ENCODE assay signal across 33 cellular contexts in the genomic region with DNA sequence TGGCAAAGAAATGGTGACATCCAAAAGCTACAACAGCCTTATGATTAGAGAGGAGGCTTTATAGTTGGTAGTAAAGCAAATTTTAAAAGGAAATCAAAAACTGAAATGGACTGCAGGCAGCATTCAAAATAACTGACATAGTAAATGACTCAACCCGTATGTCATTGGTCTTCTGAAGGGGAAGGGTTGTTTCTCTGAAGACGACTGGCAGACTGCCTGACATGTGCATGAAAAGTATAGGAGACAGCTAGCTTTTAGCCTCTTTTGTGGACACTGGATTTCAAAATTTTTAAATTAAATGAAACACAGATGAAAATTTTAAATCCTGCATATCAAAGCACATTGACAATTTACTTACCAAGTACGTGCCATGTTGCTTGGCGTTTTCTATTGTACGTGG. TPM values are rescaled to one million over a fixed set of nuclear protein-coding genes. Genes with fewer than 3 reads are reported as not detected.
A peak's percentile ranks its signal among the peaks of the same experiment; 100 is the strongest.
DNase-seq lines count a peak whose midpoint lies in the region; ATAC-seq, FAIRE-seq and TF ChIP-seq lines count a peak whose summit lies in the region.
"Had no signal": no experiment of that assay in that cellular context is flagged by ENCODE, and none has a peak within 500 bp of the region (broad histone marks: within the 10 kb centered on the region; RNA-seq: fewer than 3 reads in every experiment).

No MANE protein-coding gene starts in this region.

- no peak for TF ChIP-seq EP300 in SK-N-SH (IDR thresholded peaks at IDR 0.05; ENCODE audit: borderline replicate concordance in 1 of 2, low read depth in 1 of 2, low read length in 1 of 2)

- in situ Hi-C loops in GM23248 (cut with MboI): loop anchor here (10.0 kb wide), 1 partner anchor 55 kb away; no protein-coding TSS in a partner anchor

- no peak for FAIRE-seq in H54 (lab: Jason Lieb, UNC)
- FAIRE-seq: A549 had no signal

- no peak for TF ChIP-seq RAD21 in SK-N-SH (IDR thresholded peaks at IDR 0.05; ENCODE audit: low read length)

- DNase-seq in GM23248: peak; percentile 20
- no peak for DNase-seq in SK-N-SH
- peak; percentile 71 for DNase-seq in fibroblast of mammary gland (ENCODE audit: low read depth)
- no peak for DNase-seq in NCI-H1694 treated with DMSO at 0.1 percent for 48 hours (lab: John Stamatoyannopoulos, UW)
- no peak for DNase-seq in NOMO-1 (lab: John Stamatoyannopoulos, UW; ENCODE audit: unreplicated experiment in 2 of 2)
- DNase-seq in H54 (ENCODE audit: insufficient read length, low spot score): no peak
- DNase-seq: activated CD8-positive, alpha-beta T cell treated with anti-CD3 and anti-CD28 coated beads for 36 hours; colonic mucosa; DMS153; effector CD8-positive, alpha-beta T cell; GDM1; left cardiac atrium; mucosa of descending colon; natural killer cell; NCI-H1417 treated with DMSO at 0.1 percent for 48 hours; NCI-H226; NCI-H69; nucleus accumbens; psoas muscle; SHP77 treated with DMSO at 0.1 percent for 48 hours; stimulated activated CD4-positive, alpha-beta T cell treated with anti-CD3 and anti-CD28 coated beads, Interleukin-4, amount 100 ng/mL, for 24 hours; SW 1271; T-helper 9 cell; tibial artery had no signal

- H3K9me3 ChIP-seq in GM23248 (ENCODE audit: low read depth): no peaks in the 10 kb centered on the region
- H3K9me3 ChIP-seq in SK-N-SH: no peaks in the 10 kb centered on the region
- H3K9me3 ChIP-seq: A549, colonic mucosa, mucosa of descending colon, psoas muscle, tibial artery had no signal

- H3K36me3 ChIP-seq in ACC112 (ENCODE audit: insufficient read depth, low read length) (no peaks in the 10 kb centered on the region), GM23248 (ENCODE audit: low read depth) (no peaks in the 10 kb centered on the region), SK-N-SH (replicated peaks in 1 of 2; ENCODE audit: control insufficient read depth in 1 of 2, insufficient read depth in 2 of 2, low read length in 1 of 2) (no peaks in the 10 kb centered on the region)
- H3K36me3 ChIP-seq: cardiac muscle cell, colonic mucosa had no signal

- H2AFZ ChIP-seq in ACC112 (ENCODE audit: low read length, unreplicated experiment): no peak overlapping the region
- H2AFZ ChIP-seq in GM23248: no peak overlapping the region
- H2AFZ ChIP-seq in SK-N-SH (ENCODE audit: low read depth): no peak overlapping the region; the same call in 1 of the 2 replicates
- H2AFZ ChIP-seq: hepatocyte had no signal

- no peaks in the 10 kb centered on the region for H3K79me2 ChIP-seq in ACC112 (ENCODE audit: control insufficient read depth, insufficient read depth, low read length, unreplicated experiment)
- H3K79me2 ChIP-seq in GM23248 (ENCODE audit: insufficient read depth): no peaks in the 10 kb centered on the region
- H3K79me2 ChIP-seq in SK-N-SH (ENCODE audit: insufficient read depth): no peaks in the 10 kb centered on the region
- H3K79me2 ChIP-seq: hepatocyte had no signal

- H3K9ac ChIP-seq in GM23248 (no peak overlapping the region), SK-N-SH (no peak overlapping the region)

- H4K20me1 ChIP-seq in GM23248 (ENCODE audit: insufficient read depth): no peaks in the 10 kb centered on the region
- no peaks in the 10 kb centered on the region for H4K20me1 ChIP-seq in SK-N-SH (ENCODE audit: insufficient read depth)

- CTCF ChIA-PET in SK-N-SH (lab: Yijun Ruan, JAX): no interaction called here

- POLR2A ChIA-PET in SK-N-SH (lab: Yijun Ruan, JAX): no interaction called here

- WGBS in GM23248 (ENCODE audit: low coverage in 1 of 2, low lambda C conversion rate in 2 of 2, missing lambda C conversion rate in 2 of 2), 2 experiments: 47 to 48% methylated on average over 5 of the region's 5 CpGs
- WGBS in SK-N-SH (ENCODE audit: low lambda C conversion rate): 77% methylated on average over 5 of the region's 5 CpGs

- peaks cover 29% of the 10 kb centered on the region for H3K4me1 ChIP-seq in ACC112 (ENCODE audit: control insufficient read depth, insufficient read depth, low read length, unreplicated experiment)
- H3K4me1 ChIP-seq in GM23248 (ENCODE audit: insufficient read depth): peaks cover 16% of the 10 kb centered on the region
- H3K4me1 ChIP-seq in SK-N-SH (ENCODE audit: control insufficient read depth in 1 of 2, insufficient read depth in 2 of 2, low read depth in 1 of 2, low read length in 1 of 2): peaks cover 13 to 15% of the 10 kb centered on the region in 2 experiments; a peak in 2 of 4 replicates
- H3K4me1 ChIP-seq: colonic mucosa had no signal

- TF ChIP-seq CTCF in SK-N-SH (IDR thresholded peaks at IDR 0.05) (no peak), fibroblast of mammary gland (conservative IDR thresholded peaks at IDR 0.05; ENCODE audit: control insufficient read depth, insufficient read depth, low read depth, low read length) (no peak)

- H3F3A ChIP-seq in GM23248 (ENCODE audit: insufficient read depth): peaks cover 6% of the 10 kb centered on the region; the same call in 1 of the 2 replicates
- H3F3A ChIP-seq in SK-N-SH (replicated peaks; ENCODE audit: insufficient read depth): peaks cover 2% of the 10 kb centered on the region

- H3K9me2 ChIP-seq in GM23248 (ENCODE audit: insufficient read depth) (no peaks in the 10 kb centered on the region), SK-N-SH (no peaks in the 10 kb centered on the region)

- TF ChIP-seq POLR2A in H54 (IDR thresholded peaks at IDR 0.05; ENCODE audit: low read depth, low read length): no peak

- H3K4me2 ChIP-seq in GM23248 (ENCODE audit: unreplicated experiment): no peak overlapping the region
- no peak overlapping the region for H3K4me2 ChIP-seq in SK-N-SH
- H3K4me2 ChIP-seq: A549, hepatocyte had no signal

- no peaks in the 10 kb centered on the region for H3K27me3 ChIP-seq in ACC112 (ENCODE audit: insufficient read depth, low read length)
- no peaks in the 10 kb centered on the region for H3K27me3 ChIP-seq in GM23248 (replicated peaks; ENCODE audit: insufficient read depth)
- no peaks in the 10 kb centered on the region for H3K27me3 ChIP-seq in SK-N-SH (ENCODE audit: insufficient read depth)
- H3K27me3 ChIP-seq: cardiac muscle cell, colonic mucosa, hepatocyte, tibial artery had no signal

- ATAC-seq in HG03521 (IDR thresholded peaks at IDR 0.05; ENCODE audit: unreplicated experiment): no peak
- ATAC-seq: A549; activated CD8-positive, alpha-beta T cell treated with anti-CD3 and anti-CD28 coated beads for 36 hours; activated T-helper 17 cell treated with anti-CD3 and anti-CD28 coated beads, Interleukin-2, amount 50 U/mL, for 72 hours; left cardiac atrium; mucosa of descending colon; natural killer cell; Panc1; psoas muscle had no signal

- H3K4me3 ChIP-seq in ACC112 (ENCODE audit: low read depth, low read length): peak overlapping the region; percentile 26; the same call in 1 of the 2 replicates
- no peak overlapping the region for H3K4me3 ChIP-seq in GM23248
- H3K4me3 ChIP-seq in SK-N-SH (ENCODE audit: low read depth in 2 of 2, low read length in 1 of 2): no peak overlapping the region
- no peak overlapping the region for H3K4me3 ChIP-seq in fibroblast of mammary gland (ENCODE audit: control insufficient read depth, low read depth, low read length)
- H3K4me3 ChIP-seq: A549, cardiac muscle cell, colonic mucosa, hepatocyte, lung, mucosa of descending colon, psoas muscle, tibial artery had no signal

- H3K27ac ChIP-seq in ACC112 (ENCODE audit: low read depth, low read length) (no peak overlapping the region), GM23248 (no peak overlapping the region), SK-N-SH (ENCODE audit: low read depth in 2 of 2, low read length in 1 of 2) (no peak overlapping the region)
- H3K27ac ChIP-seq: A549, cardiac muscle cell, colonic mucosa, hepatocyte, psoas muscle, tibial artery had no signal

TF ChIP-seq in SK-N-SH, 30 proteins besides CTCF, POLR2A, EP300 and RAD21:
- TF ChIP-seq, protein P1, sequence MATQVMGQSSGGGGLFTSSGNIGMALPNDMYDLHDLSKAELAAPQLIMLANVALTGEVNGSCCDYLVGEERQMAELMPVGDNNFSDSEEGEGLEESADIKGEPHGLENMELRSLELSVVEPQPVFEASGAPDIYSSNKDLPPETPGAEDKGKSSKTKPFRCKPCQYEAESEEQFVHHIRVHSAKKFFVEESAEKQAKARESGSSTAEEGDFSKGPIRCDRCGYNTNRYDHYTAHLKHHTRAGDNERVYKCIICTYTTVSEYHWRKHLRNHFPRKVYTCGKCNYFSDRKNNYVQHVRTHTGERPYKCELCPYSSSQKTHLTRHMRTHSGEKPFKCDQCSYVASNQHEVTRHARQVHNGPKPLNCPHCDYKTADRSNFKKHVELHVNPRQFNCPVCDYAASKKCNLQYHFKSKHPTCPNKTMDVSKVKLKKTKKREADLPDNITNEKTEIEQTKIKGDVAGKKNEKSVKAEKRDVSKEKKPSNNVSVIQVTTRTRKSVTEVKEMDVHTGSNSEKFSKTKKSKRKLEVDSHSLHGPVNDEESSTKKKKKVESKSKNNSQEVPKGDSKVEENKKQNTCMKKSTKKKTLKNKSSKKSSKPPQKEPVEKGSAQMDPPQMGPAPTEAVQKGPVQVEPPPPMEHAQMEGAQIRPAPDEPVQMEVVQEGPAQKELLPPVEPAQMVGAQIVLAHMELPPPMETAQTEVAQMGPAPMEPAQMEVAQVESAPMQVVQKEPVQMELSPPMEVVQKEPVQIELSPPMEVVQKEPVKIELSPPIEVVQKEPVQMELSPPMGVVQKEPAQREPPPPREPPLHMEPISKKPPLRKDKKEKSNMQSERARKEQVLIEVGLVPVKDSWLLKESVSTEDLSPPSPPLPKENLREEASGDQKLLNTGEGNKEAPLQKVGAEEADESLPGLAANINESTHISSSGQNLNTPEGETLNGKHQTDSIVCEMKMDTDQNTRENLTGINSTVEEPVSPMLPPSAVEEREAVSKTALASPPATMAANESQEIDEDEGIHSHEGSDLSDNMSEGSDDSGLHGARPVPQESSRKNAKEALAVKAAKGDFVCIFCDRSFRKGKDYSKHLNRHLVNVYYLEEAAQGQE (IDR thresholded peaks at IDR 0.05; ENCODE audit: low read depth, low read length): no peak
- TF ChIP-seq FOSL2 (IDR thresholded peaks at IDR 0.05; ENCODE audit: borderline replicate concordance, low read depth): 0 out of 2 replicates have a peak, but pooled peaks have one; percentile 25
- TF ChIP-seq, protein P2, sequence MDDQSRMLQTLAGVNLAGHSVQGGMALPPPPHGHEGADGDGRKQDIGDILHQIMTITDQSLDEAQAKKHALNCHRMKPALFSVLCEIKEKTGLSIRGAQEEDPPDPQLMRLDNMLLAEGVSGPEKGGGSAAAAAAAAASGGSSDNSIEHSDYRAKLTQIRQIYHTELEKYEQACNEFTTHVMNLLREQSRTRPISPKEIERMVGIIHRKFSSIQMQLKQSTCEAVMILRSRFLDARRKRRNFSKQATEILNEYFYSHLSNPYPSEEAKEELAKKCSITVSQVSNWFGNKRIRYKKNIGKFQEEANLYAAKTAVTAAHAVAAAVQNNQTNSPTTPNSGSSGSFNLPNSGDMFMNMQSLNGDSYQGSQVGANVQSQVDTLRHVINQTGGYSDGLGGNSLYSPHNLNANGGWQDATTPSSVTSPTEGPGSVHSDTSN (IDR thresholded peaks at IDR 0.05): peak; percentile 50
- TF ChIP-seq TCF12 (IDR thresholded peaks at IDR 0.05): peak; percentile 24; the same call in 1 of the 2 replicates

RNA-seq across cellular contexts. Expression of a gene that starts 51.7 kb away (rescaled TPM):
- 0.22 TPM in 1 of 2 replicates, not detected in the other for total RNA-seq in GM23248 (2014; rRNA removed; shearing (Covaris generic))
- polyA plus RNA-seq in GM23248 (2016; fragmentation: Nextera tagmentation; extraction: Ambion mirVana): 0.30 and 0.32 TPM in 2 replicates
- 5.2 and 10.2 TPM in 2 replicates for polyA plus RNA-seq in SK-N-SH (2012; rRNA removed)
- polyA plus RNA-seq in SK-N-SH (2012; cell fraction: cytosol; rRNA removed): 15.8 and 18.6 TPM in 2 replicates
- 1.8 and 2.5 TPM in 2 replicates for polyA plus RNA-seq in SK-N-SH (2012; cell fraction: nucleus; rRNA removed)
- total RNA-seq: activated CD8-positive, alpha-beta T cell treated with anti-CD3 and anti-CD28 coated beads for 36 hours; natural killer cell; sciatic nerve had no signal

Comparison
In these comparisons a context has a peak if more than half of its experiments do, and no peak if none do; other contexts are left out.
1. DNase-seq: peak in GM23248 (single experiment) and fibroblast of mammary gland (single experiment); none in SK-N-SH (single experiment), NCI-H1694 treated with DMSO at 0.1 percent for 48 hours (single experiment), NOMO-1 (0 of 2) and H54 (single experiment).